ENCODE assay signal across 8 cellular contexts in the genomic region with DNA sequence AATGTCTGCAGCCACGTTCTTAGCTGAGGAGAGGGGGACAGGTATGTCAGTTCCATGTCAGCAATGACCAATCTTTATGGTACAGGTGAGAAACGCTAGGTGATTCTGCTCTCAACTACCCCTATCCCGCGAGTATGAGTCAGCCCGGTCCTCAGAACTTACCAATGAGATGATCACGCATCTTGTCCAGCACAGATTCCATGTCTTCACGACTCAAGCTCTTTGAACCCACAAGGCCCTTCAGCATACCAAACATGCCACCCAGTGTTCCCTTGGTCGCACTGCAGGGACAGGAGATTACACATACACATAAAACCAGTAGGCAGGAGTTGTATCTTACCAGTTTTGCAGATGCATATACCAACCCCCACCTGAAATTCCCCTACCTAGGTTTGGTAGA. TPM values are rescaled to one million over a fixed set of nuclear protein-coding genes. Genes with fewer than 3 reads are reported as not detected.
DNase-seq lines count a peak whose midpoint lies in the region; ATAC-seq lines count a peak whose summit lies in the region.
"Had no signal": no experiment of that assay in that cellular context is flagged by ENCODE, and none has a peak within 500 bp of the region (broad histone marks: within the 10 kb centered on the region; RNA-seq: fewer than 3 reads in every experiment).

No MANE protein-coding gene starts in this region.

- no peak overlapping the region for H3K27ac ChIP-seq in GM23248
- H3K27ac ChIP-seq: breast epithelium, tibial artery had no signal

- peaks cover 56% of the 10 kb centered on the region for H3K36me3 Mint-ChIP-seq in activated T-helper 1 cell treated with anti-CD3 and anti-CD28 coated beads, Interleukin-12 subunit alpha, Interleukin-12 subunit beta, Interleukin-2, Interleukin-4 antibody, amounts not matched to agents 30 ng/mL and 10 ng/mL and 1 ng/mL, durations not matched to agents 14 hours and 24 hours and 36 hours (ENCODE audit: low read depth)
- H3K36me3 Mint-ChIP-seq in natural killer cell treated with Interleukin-12 subunit alpha and Interleukin-12 subunit beta and Interleukin-15 and Interleukin-18, amount 100 ng/mL, for 72 hours: peaks cover 42% of the 10 kb centered on the region

- no peak overlapping the region for H3K4me2 ChIP-seq in GM23248 (ENCODE audit: unreplicated experiment)

- no peak overlapping the region for H3K27ac Mint-ChIP-seq in activated T-helper 1 cell treated with anti-CD3 and anti-CD28 coated beads, Interleukin-12 subunit alpha, Interleukin-12 subunit beta, Interleukin-2, Interleukin-4 antibody, amounts not matched to agents 30 ng/mL and 10 ng/mL and 1 ng/mL, durations not matched to agents 14 hours and 24 hours and 36 hours
- peak overlapping the region; percentile 19 to 98 for H3K27ac Mint-ChIP-seq in natural killer cell treated with Interleukin-12 subunit alpha and Interleukin-12 subunit beta and Interleukin-15 and Interleukin-18, amount 100 ng/mL, for 72 hours

- peaks cover 38% of the 10 kb centered on the region for H3K4me1 Mint-ChIP-seq in activated T-helper 1 cell treated with anti-CD3 and anti-CD28 coated beads, Interleukin-12 subunit alpha, Interleukin-12 subunit beta, Interleukin-2, Interleukin-4 antibody, amounts not matched to agents 30 ng/mL and 10 ng/mL and 1 ng/mL, durations not matched to agents 14 hours and 24 hours and 36 hours (ENCODE audit: low read depth)
- peaks cover 43 to 46% of the 10 kb centered on the region in 2 donors for H3K4me1 Mint-ChIP-seq in natural killer cell treated with Interleukin-12 subunit alpha and Interleukin-12 subunit beta and Interleukin-15 and Interleukin-18, amount 100 ng/mL, for 72 hours (ENCODE audit: low read depth in 2 of 2)

- H3K27me3 ChIP-seq in GM23248 (replicated peaks; ENCODE audit: insufficient read depth): no peaks in the 10 kb centered on the region
- H3K27me3 ChIP-seq: breast epithelium, tibial artery had no signal

- H3K36me3 ChIP-seq in GM23248 (ENCODE audit: low read depth): peaks cover 61% of the 10 kb centered on the region

- H3K27me3 Mint-ChIP-seq in activated T-helper 1 cell treated with anti-CD3 and anti-CD28 coated beads, Interleukin-12 subunit alpha, Interleukin-12 subunit beta, Interleukin-2, Interleukin-4 antibody, amounts not matched to agents 30 ng/mL and 10 ng/mL and 1 ng/mL, durations not matched to agents 14 hours and 24 hours and 36 hours (ENCODE audit: insufficient read depth): no peaks in the 10 kb centered on the region
- H3K27me3 Mint-ChIP-seq in natural killer cell treated with Interleukin-12 subunit alpha and Interleukin-12 subunit beta and Interleukin-15 and Interleukin-18, amount 100 ng/mL, for 72 hours: no peaks in the 10 kb centered on the region

- H3K9me3 ChIP-seq in GM23248 (ENCODE audit: low read depth): no peaks in the 10 kb centered on the region
- H3K9me3 ChIP-seq: breast epithelium, tibial artery had no signal

- 84 to 90% methylated on average over 8 of the region's 8 CpGs for WGBS in GM23248 (ENCODE audit: low coverage in 1 of 2, low lambda C conversion rate in 2 of 2, missing lambda C conversion rate in 2 of 2), 2 experiments

- peaks cover 48% of the 10 kb centered on the region for H3K79me2 ChIP-seq in GM23248 (ENCODE audit: insufficient read depth)

- H3K9ac ChIP-seq in GM23248: no peak overlapping the region

- H3K9me2 ChIP-seq in GM23248 (ENCODE audit: insufficient read depth): no peaks in the 10 kb centered on the region

- no peak overlapping the region for H2AFZ ChIP-seq in GM23248

- no peaks in the 10 kb centered on the region; the same call in 1 of the 2 replicates for H4K20me1 ChIP-seq in GM23248 (ENCODE audit: insufficient read depth)

- DNase-seq in GM23248: peak; percentile 30
- DNase-seq in activated T-helper 1 cell treated with anti-CD3 and anti-CD28 coated beads, Interleukin-12 subunit alpha, Interleukin-12 subunit beta, Interleukin-2, Interleukin-4 antibody, amounts not matched to agents 30 ng/mL and 10 ng/mL and 1 ng/mL, durations not matched to agents 14 hours and 24 hours and 36 hours (ENCODE audit: low spot score): no peak
- no peak for DNase-seq in natural killer cell treated with Interleukin-12 subunit alpha and Interleukin-12 subunit beta and Interleukin-15 and Interleukin-18, amount 100 ng/mL, for 72 hours (ENCODE audit: low spot score)
- DNase-seq in superior temporal gyrus (ENCODE audit: extremely low spot score): no peak
- DNase-seq: glutamatergic neuron, tibial artery had no signal

- H3K9me3 Mint-ChIP-seq in activated T-helper 1 cell treated with anti-CD3 and anti-CD28 coated beads, Interleukin-12 subunit alpha, Interleukin-12 subunit beta, Interleukin-2, Interleukin-4 antibody, amounts not matched to agents 30 ng/mL and 10 ng/mL and 1 ng/mL, durations not matched to agents 14 hours and 24 hours and 36 hours: no peaks in the 10 kb centered on the region
- H3K9me3 Mint-ChIP-seq in natural killer cell treated with Interleukin-12 subunit alpha and Interleukin-12 subunit beta and Interleukin-15 and Interleukin-18, amount 100 ng/mL, for 72 hours: no peaks in the 10 kb centered on the region

- intact Hi-C loops in activated T-helper 1 cell treated with anti-CD3 and anti-CD28 coated beads, Interleukin-12 subunit alpha, Interleukin-12 subunit beta, Interleukin-2, Interleukin-4 antibody, amounts not matched to agents 30 ng/mL and 10 ng/mL and 1 ng/mL, durations not matched to agents 14 hours and 24 hours and 36 hours (cut with micrococcal nuclease): no loop called here

- H3K4me3 ChIP-seq in GM23248: no peak overlapping the region
- H3K4me3 ChIP-seq: breast epithelium, tibial artery had no signal

- in situ Hi-C loops in GM23248 (cut with MboI): no loop called here

- ATAC-seq in natural killer cell treated with Interleukin-12 subunit alpha and Interleukin-12 subunit beta and Interleukin-15 and Interleukin-18, amount 100 ng/mL, for 72 hours: no peak
- ATAC-seq in HG03571 (IDR thresholded peaks at IDR 0.05; ENCODE audit: unreplicated experiment): no peak

- H3F3A ChIP-seq in GM23248 (ENCODE audit: insufficient read depth): peaks cover 9% of the 10 kb centered on the region; the same call in 1 of the 2 replicates

- H3K4me1 ChIP-seq in GM23248 (ENCODE audit: insufficient read depth): peaks cover 7% of the 10 kb centered on the region
- H3K4me1 ChIP-seq: breast epithelium had no signal

- peak overlapping the region; percentile 99 for H3K4me3 Mint-ChIP-seq in activated T-helper 1 cell treated with anti-CD3 and anti-CD28 coated beads, Interleukin-12 subunit alpha, Interleukin-12 subunit beta, Interleukin-2, Interleukin-4 antibody, amounts not matched to agents 30 ng/mL and 10 ng/mL and 1 ng/mL, durations not matched to agents 14 hours and 24 hours and 36 hours
- H3K4me3 Mint-ChIP-seq in natural killer cell treated with Interleukin-12 subunit alpha and Interleukin-12 subunit beta and Interleukin-15 and Interleukin-18, amount 100 ng/mL, for 72 hours: no peak overlapping the region

RNA-seq across cellular contexts. Expression of a gene that starts 2.9 kb away (rescaled TPM):
- 142 and 151 TPM in 2 replicates for total RNA-seq in GM23248 (2014; rRNA removed; shearing (Covaris generic))
- 122 and 125 TPM in 2 replicates for polyA plus RNA-seq in GM23248 (2016; fragmentation: Nextera tagmentation; extraction: Ambion mirVana)
- 194 and 195 TPM in 2 replicates for total RNA-seq in activated T-helper 1 cell treated with anti-CD3 and anti-CD28 coated beads, Interleukin-12 subunit alpha, Interleukin-12 subunit beta, Interleukin-2, Interleukin-4 antibody, amounts not matched to agents 30 ng/mL and 10 ng/mL and 1 ng/mL, durations not matched to agents 14 hours and 24 hours and 36 hours
- 100 to 1,000 TPM; 197 to 213 TPM for total RNA-seq in natural killer cell treated with Interleukin-12 subunit alpha and Interleukin-12 subunit beta and Interleukin-15 and Interleukin-18, amount 100 ng/mL, for 72 hours

RNA-seq across cellular contexts. Expression of a gene that starts 3.2 kb away (rescaled TPM):
- total RNA-seq in GM23248 (2014; rRNA removed; shearing (Covaris generic)): 14.1 and 22.0 TPM in 2 replicates
- polyA plus RNA-seq in GM23248 (2016; fragmentation: Nextera tagmentation; extraction: Ambion mirVana): 9.0 and 9.3 TPM in 2 replicates
- total RNA-seq in activated T-helper 1 cell treated with anti-CD3 and anti-CD28 coated beads, Interleukin-12 subunit alpha, Interleukin-12 subunit beta, Interleukin-2, Interleukin-4 antibody, amounts not matched to agents 30 ng/mL and 10 ng/mL and 1 ng/mL, durations not matched to agents 14 hours and 24 hours and 36 hours: 52.9 and 56.5 TPM in 2 replicates
- 10 to 100 TPM; 39.7 to 79.6 TPM for total RNA-seq in natural killer cell treated with Interleukin-12 subunit alpha and Interleukin-12 subunit beta and Interleukin-15 and Interleukin-18, amount 100 ng/mL, for 72 hours

RNA-seq across cellular contexts. Expression of a gene that starts 17.1 kb away (rescaled TPM):
- 3.8 TPM in 2 replicates for total RNA-seq in GM23248 (2014; rRNA removed; shearing (Covaris generic))
- 2.8 and 3.2 TPM in 2 replicates for polyA plus RNA-seq in GM23248 (2016; fragmentation: Nextera tagmentation; extraction: Ambion mirVana)
- 13.0 and 15.0 TPM in 2 replicates for total RNA-seq in activated T-helper 1 cell treated with anti-CD3 and anti-CD28 coated beads, Interleukin-12 subunit alpha, Interleukin-12 subunit beta, Interleukin-2, Interleukin-4 antibody, amounts not matched to agents 30 ng/mL and 10 ng/mL and 1 ng/mL, durations not matched to agents 14 hours and 24 hours and 36 hours
- total RNA-seq in natural killer cell treated with Interleukin-12 subunit alpha and Interleukin-12 subunit beta and Interleukin-15 and Interleukin-18, amount 100 ng/mL, for 72 hours: 10 to 100 TPM; 19.8 to 19.9 TPM

RNA-seq across cellular contexts. Expression of a gene that starts 38.1 kb away (rescaled TPM):
- total RNA-seq in GM23248 (2014; rRNA removed; shearing (Covaris generic)): 12.1 and 12.4 TPM in 2 replicates
- 26.1 and 30.1 TPM in 2 replicates for polyA plus RNA-seq in GM23248 (2016; fragmentation: Nextera tagmentation; extraction: Ambion mirVana)
- 40.4 and 40.5 TPM in 2 replicates for total RNA-seq in activated T-helper 1 cell treated with anti-CD3 and anti-CD28 coated beads, Interleukin-12 subunit alpha, Interleukin-12 subunit beta, Interleukin-2, Interleukin-4 antibody, amounts not matched to agents 30 ng/mL and 10 ng/mL and 1 ng/mL, durations not matched to agents 14 hours and 24 hours and 36 hours
- total RNA-seq in natural killer cell treated with Interleukin-12 subunit alpha and Interleukin-12 subunit beta and Interleukin-15 and Interleukin-18, amount 100 ng/mL, for 72 hours: 10 to 100 TPM; 32.8 to 46.7 TPM

RNA-seq across cellular contexts. Expression of a gene that starts 54.2 kb away (rescaled TPM):
- 23.1 and 25.4 TPM in 2 replicates for total RNA-seq in GM23248 (2014; rRNA removed; shearing (Covaris generic))
- 29.5 and 30.5 TPM in 2 replicates for polyA plus RNA-seq in GM23248 (2016; fragmentation: Nextera tagmentation; extraction: Ambion mirVana)
- 13.2 and 16.4 TPM in 2 replicates for total RNA-seq in activated T-helper 1 cell treated with anti-CD3 and anti-CD28 coated beads, Interleukin-12 subunit alpha, Interleukin-12 subunit beta, Interleukin-2, Interleukin-4 antibody, amounts not matched to agents 30 ng/mL and 10 ng/mL and 1 ng/mL, durations not matched to agents 14 hours and 24 hours and 36 hours
- 10 to 100 TPM; 13.8 to 16.9 TPM for total RNA-seq in natural killer cell treated with Interleukin-12 subunit alpha and Interleukin-12 subunit beta and Interleukin-15 and Interleukin-18, amount 100 ng/mL, for 72 hours
